13 cellular contexts compared by ENCODE assay signal in the genomic region with DNA sequence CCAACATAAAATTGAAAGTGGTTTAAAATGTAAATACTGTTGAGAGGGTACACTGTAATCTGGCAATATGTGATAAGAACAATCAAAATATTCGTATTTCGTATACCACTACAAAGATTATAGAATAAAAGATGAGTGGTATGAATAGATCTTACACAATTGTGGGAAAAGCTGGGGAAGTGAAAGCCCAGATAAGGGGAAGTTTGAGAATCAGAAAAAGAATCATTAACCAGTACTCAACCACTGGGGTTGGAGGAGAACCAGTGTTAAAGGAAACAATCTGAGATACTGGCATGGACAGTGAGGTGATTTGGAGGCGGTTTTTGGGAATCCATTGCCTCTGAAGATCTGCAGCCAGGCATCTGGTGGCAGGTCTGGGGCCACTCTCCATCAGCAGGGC. TPM values are rescaled to one million over a fixed set of nuclear protein-coding genes. Genes with fewer than 3 reads are reported as not detected.
DNase-seq lines count a peak whose midpoint lies in the region; ATAC-seq lines count a peak whose summit lies in the region.
"Had no signal": no experiment of that assay in that cellular context is flagged by ENCODE, and none has a peak within 500 bp of the region (broad histone marks: within the 10 kb centered on the region; RNA-seq: fewer than 3 reads in every experiment).

No MANE protein-coding gene starts in this region.

- ATAC-seq in GM19463 (IDR thresholded peaks at IDR 0.05; ENCODE audit: unreplicated experiment): peak; percentile 70
- peak; percentile 74 for ATAC-seq in HG02973 (IDR thresholded peaks at IDR 0.05; ENCODE audit: unreplicated experiment)
- no peak for ATAC-seq in HG03457 (IDR thresholded peaks at IDR 0.05; ENCODE audit: unreplicated experiment)
- no peak for ATAC-seq in HG03280 (IDR thresholded peaks at IDR 0.05; ENCODE audit: unreplicated experiment)
- ATAC-seq: A549, K562, T-helper 17 cell had no signal

- DNase-seq in CD1c-positive myeloid dendritic cell (ENCODE audit: extremely low spot score): peak; percentile 76
- peak; percentile 96 for DNase-seq in NOMO-1 treated with dmso at 0.1 percent for 144 hours (lab: John Stamatoyannopoulos, UW; ENCODE audit: unreplicated experiment)
- DNase-seq in HT-29 (ENCODE audit: low spot score): no peak
- no peak for DNase-seq in stimulated activated CD4-positive, alpha-beta T cell treated with anti-CD3 and anti-CD28 coated beads, Interleukin-12 subunit alpha, Interleukin-12 subunit beta, amount 100 ng/mL, for 4 hours
- DNase-seq: activated naive CD4-positive, alpha-beta T cell treated with anti-CD3 and anti-CD28 coated beads, Interleukin-2, amount 50 U/mL, for 16 hours; T-helper 17 cell; testis had no signal

RNA-seq across cellular contexts. Expression of gene CDK14, which starts 59.7 kb away (rescaled TPM):
- total RNA-seq in HT-29 (2014; rRNA removed; shearing (Covaris generic)): 0.18 and 0.61 TPM in 2 replicates

Comparison
In these comparisons a context has a peak if more than half of its experiments do, and no peak if none do; other contexts are left out.
1. DNase-seq: peak in CD1c-positive myeloid dendritic cell (single experiment) and NOMO-1 treated with dmso at 0.1 percent for 144 hours (single experiment); none in HT-29 (single experiment) and stimulated activated CD4-positive, alpha-beta T cell treated with anti-CD3 and anti-CD28 coated beads, Interleukin-12 subunit alpha, Interleukin-12 subunit beta, amount 100 ng/mL, for 4 hours (single experiment).
2. ATAC-seq: peak in GM19463 (single experiment) and HG02973 (single experiment); none in HG03457 (single experiment) and HG03280 (single experiment).